ENCODE assay signal across 2 cellular contexts in genomic region chr20:63747622-63748355, GRCh38.
TF ChIP-seq lines count a peak whose summit lies in the region.

No MANE protein-coding gene starts in this region.

TF ChIP-seq in HEK293, 187 proteins besides CTCF, POLR2A, EP300 and RAD21:
- TF ChIP-seq AEBP2 (tag by site-specific recombination; IDR thresholded peaks at IDR 0.05; ENCODE audit: borderline replicate concordance) (no peak), GLIS1 (tag by site-specific recombination; IDR thresholded peaks at IDR 0.05) (peak; percentile 64), ZBTB6 (tag by site-specific recombination; IDR thresholded peaks at IDR 0.05) (no peak), HIC1 (tag by site-specific recombination; IDR thresholded peaks at IDR 0.05) (peak; percentile 13; the same call in 1 of the 2 replicates), ZBTB7A (tag by site-specific recombination; IDR thresholded peaks at IDR 0.05; ENCODE audit: low read depth) (0 out of 2 replicates have a peak, but pooled peaks have one; percentile 30), TSHZ1 (tag by site-specific recombination; IDR thresholded peaks at IDR 0.05; ENCODE audit: borderline replicate concordance) (no peak), BCL6B (tag by site-specific recombination; IDR thresholded peaks at IDR 0.05) (no peak), ZNF544 (tag by site-specific recombination; IDR thresholded peaks at IDR 0.05) (no peak), ZNF548 (tag by site-specific recombination; IDR thresholded peaks at IDR 0.05) (no peak), WT1 (tag by site-specific recombination; IDR thresholded peaks at IDR 0.05) (no peak), GLIS2 (tag by site-specific recombination; IDR thresholded peaks at IDR 0.05) (peak; percentile 40; the same call in 1 of the 2 replicates), ZIC2 (tag by site-specific recombination; IDR thresholded peaks at IDR 0.05) (peak; percentile 11; the same call in 1 of the 2 replicates)

TF ChIP-seq in H1, 55 proteins besides CTCF, POLR2A, EP300 and RAD21:
- TF ChIP-seq CHD7 (IDR thresholded peaks at IDR 0.05; ENCODE audit: insufficient replicate concordance, low read length) (no peak), KDM1A (IDR thresholded peaks at IDR 0.05; ENCODE audit: borderline replicate concordance, low read length) (no peak), ZNF274 (IDR thresholded peaks at IDR 0.05; ENCODE audit: borderline replicate concordance, extremely low read depth, low read length) (no peak), TEAD4 (IDR thresholded peaks at IDR 0.05; ENCODE audit: low read depth, low read length) (no peak), RBBP5 (IDR thresholded peaks at IDR 0.05; ENCODE audit: borderline replicate concordance, low read depth, low read length) (no peak), NANOG (IDR thresholded peaks at IDR 0.05; ENCODE audit: insufficient read depth, low read depth, low read length, poor library complexity, severe bottlenecking) (no peak), POLR2AphosphoS5 (IDR thresholded peaks at IDR 0.05; ENCODE audit: low read depth, low read length) (no peak), GTF2F1 (IDR thresholded peaks at IDR 0.05; ENCODE audit: borderline replicate concordance, low read depth, low read length) (no peak), HDAC2 (IDR thresholded peaks at IDR 0.05; ENCODE audit: borderline replicate concordance in 1 of 2, low read depth in 2 of 2, low read length in 2 of 2) (no peak), BACH1 (IDR thresholded peaks at IDR 0.05; ENCODE audit: low read length) (no peak), BCL11A (IDR thresholded peaks at IDR 0.05; ENCODE audit: low read depth in 2 of 2, low read length in 2 of 2) (no peak), E2F6 (IDR thresholded peaks at IDR 0.05) (no peak), CHD2 (IDR thresholded peaks at IDR 0.05; ENCODE audit: low read length) (no peak), USF2 (IDR thresholded peaks at IDR 0.05; ENCODE audit: low read length) (no peak)
